10 cellular contexts compared by ENCODE assay signal in the genomic region with DNA sequence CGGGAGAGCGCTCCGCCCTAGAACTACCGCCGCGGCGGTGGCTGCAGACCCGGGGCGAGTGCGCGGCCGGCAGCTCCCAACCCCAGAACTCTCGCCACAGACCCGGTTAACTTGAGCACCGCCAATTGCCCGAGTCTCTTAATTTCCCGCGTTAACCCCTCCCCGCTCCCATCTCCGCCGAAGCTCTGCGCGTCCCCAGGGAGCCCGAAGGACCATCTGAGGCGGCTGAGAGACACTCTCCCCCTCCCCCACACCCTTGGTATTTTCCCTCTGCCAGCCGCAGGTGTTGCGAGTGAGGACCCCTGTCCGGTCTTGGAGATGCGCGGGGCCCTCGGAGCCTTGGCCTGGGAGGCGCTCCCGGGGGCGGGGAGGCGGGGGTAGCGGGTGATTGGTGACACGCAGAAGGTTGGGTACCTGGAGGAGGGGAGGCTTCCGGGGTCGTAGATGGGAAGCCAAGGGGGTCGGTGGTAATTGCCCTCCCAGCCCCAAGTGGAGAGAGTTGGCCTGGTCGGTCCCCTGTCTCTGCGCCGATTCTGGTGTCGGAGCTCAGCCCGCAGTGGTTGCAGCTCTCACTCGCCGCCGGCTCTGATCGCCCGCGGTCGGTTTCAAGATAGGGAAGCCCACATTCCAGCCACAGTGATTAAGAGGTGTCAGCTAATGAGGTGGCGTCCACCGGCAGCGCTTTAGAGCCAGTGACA. TPM values are rescaled to one million over a fixed set of nuclear protein-coding genes. Genes with fewer than 3 reads are reported as not detected.
DNase-seq lines count a peak whose midpoint lies in the region; ATAC-seq and TF ChIP-seq lines count a peak whose summit lies in the region.
"Had no signal": no experiment of that assay in that cellular context is flagged by ENCODE, and none has a peak within 500 bp of the region (broad histone marks: within the 10 kb centered on the region; RNA-seq: fewer than 3 reads in every experiment).

No MANE protein-coding gene starts in this region.

- WGBS in endodermal cell (ENCODE audit: insufficient coverage in 1 of 2, insufficient read length in 1 of 2), 2 experiments = 0 to 2% methylated on average over 6 to 55 of the region's 55 CpGs

- peaks cover 76% of the 10 kb centered on the region for H3K27me3 Mint-ChIP-seq in endodermal cell (ENCODE audit: insufficient read depth)
- H3K27me3 Mint-ChIP-seq in naive thymus-derived CD4-positive, alpha-beta T cell = peaks cover 0 to 64% (median 0%) of the 10 kb centered on the region in 5 donors

- H3K4me1 Mint-ChIP-seq in endodermal cell = peaks cover 17% of the 10 kb centered on the region
- peaks cover 7 to 29% (median 25%) of the 10 kb centered on the region in 7 donors for H3K4me1 Mint-ChIP-seq in naive thymus-derived CD4-positive, alpha-beta T cell

- H3K9me3 ChIP-seq in WERI-Rb-1 (ENCODE audit: severe bottlenecking) (no peaks in the 10 kb centered on the region), endodermal cell (ENCODE audit: control insufficient read depth, low read length) (no peaks in the 10 kb centered on the region), vagina (no peaks in the 10 kb centered on the region)
- H3K9me3 ChIP-seq in naive thymus-derived CD4-positive, alpha-beta T cell (ENCODE audit: control insufficient read depth in 2 of 3, low read length in 3 of 3) = no peaks in the 10 kb centered on the region

- POLR2A ChIA-PET in naive thymus-derived CD4-positive, alpha-beta T cell (lab: Charles Lee) = interaction anchor here (0.6 to 1.4 kb wide), 4 partner anchors 10 to 199 kb away, joined by 3 to 4 read pairs (median 3); no protein-coding TSS in a partner anchor

- peaks cover 2% of the 10 kb centered on the region for H3K9me3 Mint-ChIP-seq in endodermal cell
- H3K9me3 Mint-ChIP-seq in naive thymus-derived CD4-positive, alpha-beta T cell = peaks cover 0 to 2% (median 0%) of the 10 kb centered on the region in 11 donors

- intact Hi-C loops in naive thymus-derived CD4-positive, alpha-beta T cell (cut with micrococcal nuclease) = loop anchor here (1.0 to 10.0 kb wide), 10 partner anchors 116 to 750 kb away; a partner anchor contains a TSS
- intact Hi-C loops in vagina (cut with DNase I) = no loop called here

- peak overlapping the region; percentile 71 for H3K4me3 Mint-ChIP-seq in endodermal cell
- peak overlapping the region; percentile 68 to 96 (median 84) for H3K4me3 Mint-ChIP-seq in naive thymus-derived CD4-positive, alpha-beta T cell

- TF ChIP-seq POLR2A in vagina (IDR thresholded peaks at IDR 0.05) = no peak

- DNase-seq in NCI-H2227 (lab: John Stamatoyannopoulos, UW; ENCODE audit: unreplicated experiment) (peak; percentile 49), NCI-H2227 treated with DMSO at 0.1 percent for 48 hours (lab: John Stamatoyannopoulos, UW) (no peak), WERI-Rb-1 (peak; percentile 7), endodermal cell (peak; percentile 88), vagina (ENCODE audit: extremely low spot score in 2 of 2) (no peak), HuH-7 (ENCODE audit: low spot score) (no peak), NCI-H2196 treated with DMSO at 0.1 percent for 48 hours (lab: John Stamatoyannopoulos, UW; ENCODE audit: unreplicated experiment) (no peak)
- DNase-seq in naive thymus-derived CD4-positive, alpha-beta T cell = peak in 6 of 9 donors; percentile 8 to 31 (median 23)

- H3K9ac ChIP-seq in endodermal cell (ENCODE audit: extremely low read depth, low read length, poor library complexity, severe bottlenecking) = no peak overlapping the region

- H3K27me3 ChIP-seq in WERI-Rb-1 (ENCODE audit: insufficient read depth, low read depth, severe bottlenecking) (peaks cover 6% of the 10 kb centered on the region), endodermal cell (ENCODE audit: control insufficient read depth, insufficient read depth, low read length, poor library complexity, severe bottlenecking) (peaks cover 50% of the 10 kb centered on the region), vagina (no peaks in the 10 kb centered on the region)
- no peaks in the 10 kb centered on the region for H3K27me3 ChIP-seq in naive thymus-derived CD4-positive, alpha-beta T cell (ENCODE audit: control insufficient read depth in 2 of 2, insufficient read depth in 2 of 2, low read length in 2 of 2)

- no peaks in the 10 kb centered on the region for H3K36me3 Mint-ChIP-seq in endodermal cell (ENCODE audit: low read depth)
- no peaks in the 10 kb centered on the region for H3K36me3 Mint-ChIP-seq in naive thymus-derived CD4-positive, alpha-beta T cell

- H3K36me3 ChIP-seq in WERI-Rb-1 (no peaks in the 10 kb centered on the region), endodermal cell (ENCODE audit: control insufficient read depth, insufficient read depth, low read length) (no peaks in the 10 kb centered on the region), vagina (no peaks in the 10 kb centered on the region)
- H3K36me3 ChIP-seq in naive thymus-derived CD4-positive, alpha-beta T cell (ENCODE audit: control insufficient read depth in 2 of 3, insufficient read depth in 3 of 3, low read length in 3 of 3) = no peaks in the 10 kb centered on the region

- CTCF ChIA-PET in naive thymus-derived CD4-positive, alpha-beta T cell (lab: Charles Lee) = interaction anchor here (0.7 to 8.6 kb wide), 8 partner anchors 9 to 899 kb away, joined by 3 to 79 read pairs (median 3); a partner anchor contains a TSS

- ATAC-seq in naive thymus-derived CD4-positive, alpha-beta T cell = no peak

- TF ChIP-seq CTCF in WERI-Rb-1 (IDR thresholded peaks at IDR 0.05; ENCODE audit: low read depth, low read length) (no peak), endodermal cell (conservative IDR thresholded peaks at IDR 0.05) (no peak), vagina (IDR thresholded peaks at IDR 0.05) (no peak)

- no peak overlapping the region for H3K27ac ChIP-seq in WERI-Rb-1
- H3K27ac ChIP-seq in endodermal cell (ENCODE audit: low read depth, low read length) = no peak overlapping the region
- peak overlapping the region; percentile 29 for H3K27ac ChIP-seq in naive thymus-derived CD4-positive, alpha-beta T cell (ENCODE audit: low read depth, low read length)
- no peak overlapping the region for H3K27ac ChIP-seq in vagina
- H3K27ac ChIP-seq: SK-N-MC had no signal

- peak overlapping the region; percentile 43 for H3K4me3 ChIP-seq in WERI-Rb-1 (ENCODE audit: low read depth, low read length)
- peak overlapping the region; percentile 80 for H3K4me3 ChIP-seq in endodermal cell (ENCODE audit: low read length)
- H3K4me3 ChIP-seq in naive thymus-derived CD4-positive, alpha-beta T cell (ENCODE audit: low read length) = peak overlapping the region; percentile 62
- H3K4me3 ChIP-seq in vagina = peak overlapping the region; percentile 52 to 55

- H3K27ac Mint-ChIP-seq in endodermal cell = no peak overlapping the region
- H3K27ac Mint-ChIP-seq in naive thymus-derived CD4-positive, alpha-beta T cell = peak overlapping the region in 8 of 9 donors; percentile 26 to 78 (median 56)

- H3K4me1 ChIP-seq in endodermal cell (ENCODE audit: control insufficient read depth, insufficient read depth, low read length) = no peaks in the 10 kb centered on the region
- no peaks in the 10 kb centered on the region for H3K4me1 ChIP-seq in naive thymus-derived CD4-positive, alpha-beta T cell (ENCODE audit: control insufficient read depth in 2 of 2, insufficient read depth in 2 of 2, low read length in 2 of 2)
- peaks cover 21% of the 10 kb centered on the region for H3K4me1 ChIP-seq in vagina

RNA-seq across cellular contexts. Expression of a gene that starts 0.9 kb away (rescaled TPM):
- total RNA-seq in endodermal cell (under 1 TPM; 0.58 to 0.92 TPM), vagina (26.3 TPM)
- polyA plus RNA-seq in endodermal cell (2013, experiment 1 of 2) = 2.3 TPM
- polyA plus RNA-seq in endodermal cell (2013, experiment 2 of 2) = 2.8 TPM
- total RNA-seq in naive thymus-derived CD4-positive, alpha-beta T cell = 10 to 100 TPM in 2 of 5 experiments, 1 to 10 TPM in 2, under 1 TPM in 1; 0.10 to 20.3 (median 7.1) TPM
- 10 to 100 TPM in 1 of 2 donors, 1 to 10 TPM in 1; 7.7 to 21.5 TPM for polyA plus RNA-seq in naive thymus-derived CD4-positive, alpha-beta T cell

RNA-seq across cellular contexts. Expression of a gene that starts 28.4 kb away (rescaled TPM):
- not detected for total RNA-seq in endodermal cell
- polyA plus RNA-seq in endodermal cell (2013, experiment 1 of 2) = not detected
- polyA plus RNA-seq in endodermal cell (2013, experiment 2 of 2) = not detected
- not detected for total RNA-seq in naive thymus-derived CD4-positive, alpha-beta T cell
- not detected for polyA plus RNA-seq in naive thymus-derived CD4-positive, alpha-beta T cell
- not detected for total RNA-seq in vagina
- total RNA-seq: left colon had no signal

Comparison
In these comparisons a context has a peak if more than half of its experiments do, and no peak if none do; other contexts are left out.
1. DNase-seq: peak in NCI-H2227 (single experiment), WERI-Rb-1 (single experiment), endodermal cell (single experiment) and naive thymus-derived CD4-positive, alpha-beta T cell (6 of 9); none in NCI-H2227 treated with DMSO at 0.1 percent for 48 hours (single experiment), vagina (0 of 2), HuH-7 (single experiment) and NCI-H2196 treated with DMSO at 0.1 percent for 48 hours (single experiment).
2. Peak in every context shown above with its lines, with median percentiles within 50 percentile points of each other: H3K4me3 ChIP-seq.